9 cellular contexts compared by ENCODE assay signal in the genomic region with DNA sequence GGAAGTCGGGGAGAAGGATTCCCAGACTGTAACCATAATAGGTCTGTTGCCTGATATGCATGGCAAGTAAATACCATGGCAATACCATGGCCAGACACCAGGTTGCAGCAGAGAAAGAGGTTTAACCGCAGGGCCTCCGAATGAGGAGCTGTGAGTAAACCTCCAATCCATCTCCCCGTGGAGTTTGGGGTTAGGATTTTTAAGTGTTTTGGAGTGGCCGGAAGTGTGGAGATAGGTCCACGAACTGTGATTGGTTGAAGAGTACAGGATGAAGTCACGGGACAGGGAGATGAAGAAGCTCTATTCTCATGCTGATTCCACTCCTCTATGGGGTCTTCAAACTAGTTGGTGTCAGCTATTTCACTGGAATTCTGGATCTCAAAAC.
A peak's percentile ranks its signal among the peaks of the same experiment; 100 is the strongest.
DNase-seq lines count a peak whose midpoint lies in the region; ATAC-seq lines count a peak whose summit lies in the region.
"Had no signal": no experiment of that assay in that cellular context is flagged by ENCODE, and none has a peak within 500 bp of the region (broad histone marks: within the 10 kb centered on the region; RNA-seq: fewer than 3 reads in every experiment).

No MANE protein-coding gene starts in this region.

- H3K9me3 ChIP-seq in CD4-positive, alpha-beta memory T cell (ENCODE audit: control insufficient read depth in 1 of 2, low read length in 2 of 2) = no peaks in the 10 kb centered on the region

- peaks cover 1 to 6% of the 10 kb centered on the region in 2 donors for H3K27me3 Mint-ChIP-seq in CD4-positive, alpha-beta memory T cell
- H3K27me3 Mint-ChIP-seq in effector memory CD8-positive, alpha-beta T cell = peaks cover 6 to 9% of the 10 kb centered on the region in 2 donors

- H3K4me1 Mint-ChIP-seq in CD4-positive, alpha-beta memory T cell = peaks cover 0 to 10% (median 3%) of the 10 kb centered on the region in 4 donors
- peaks cover 0 to 3% of the 10 kb centered on the region in 2 donors for H3K4me1 Mint-ChIP-seq in effector memory CD8-positive, alpha-beta T cell (ENCODE audit: low read depth in 2 of 2)

- peak; percentile 78 for ATAC-seq in GM19025 (IDR thresholded peaks at IDR 0.05; ENCODE audit: low read depth, unreplicated experiment)
- peak; percentile 84 for ATAC-seq in HG03103 (IDR thresholded peaks at IDR 0.05; ENCODE audit: low read depth, unreplicated experiment)
- no peak for ATAC-seq in effector memory CD8-positive, alpha-beta T cell (replicated peaks)

- H3K36me3 Mint-ChIP-seq in CD4-positive, alpha-beta memory T cell = no peaks in the 10 kb centered on the region
- H3K36me3 Mint-ChIP-seq in effector memory CD8-positive, alpha-beta T cell (ENCODE audit: insufficient read depth) = no peaks in the 10 kb centered on the region

- no peaks in the 10 kb centered on the region for H3K27me3 ChIP-seq in CD4-positive, alpha-beta memory T cell (ENCODE audit: insufficient read depth, low read length)

- no peak overlapping the region for H3K4me3 ChIP-seq in CD4-positive, alpha-beta memory T cell (ENCODE audit: low read length in 2 of 2)

- no peak overlapping the region for H3K27ac ChIP-seq in CD4-positive, alpha-beta memory T cell (ENCODE audit: low read depth, low read length)

- intact Hi-C loops in CD4-positive, alpha-beta memory T cell (cut with micrococcal nuclease) = no loop called here

- peak in 4 of 5 donors; percentile 7 to 18 (median 10) for DNase-seq in CD4-positive, alpha-beta memory T cell
- DNase-seq in NCI-H2196 (lab: John Stamatoyannopoulos, UW; ENCODE audit: unreplicated experiment) (peak; percentile 71), medulla oblongata (ENCODE audit: extremely low spot score) (peak; percentile 89)
- DNase-seq in activated CD4-positive, alpha-beta T cell treated with anti-CD3 and anti-CD28 coated beads for 4 hours = peak; percentile 6 to 33
- peak; percentile 5 to 18 (median 7) for DNase-seq in effector memory CD8-positive, alpha-beta T cell
- peak; percentile 4 for DNase-seq in stimulated activated CD8-positive, alpha-beta memory T cell treated with anti-CD3 and anti-CD28 coated beads, Interleukin-7, amount 100 ng/mL, for 24 hours (ENCODE audit: low read depth)

- CTCF ChIA-PET in CD4-positive, alpha-beta memory T cell (lab: Charles Lee; ENCODE audit: partially characterized antibody) = interaction anchor here (0.8 to 2.1 kb wide), 5 partner anchors 10 to 195 kb away, joined by 3 to 20 read pairs (median 3); no protein-coding TSS in a partner anchor

- POLR2A ChIA-PET in CD4-positive, alpha-beta memory T cell (lab: Charles Lee; ENCODE audit: partially characterized antibody) = no interaction called here

- no peak overlapping the region for H3K4me3 Mint-ChIP-seq in CD4-positive, alpha-beta memory T cell
- no peak overlapping the region for H3K4me3 Mint-ChIP-seq in effector memory CD8-positive, alpha-beta T cell
- H3K4me3 Mint-ChIP-seq: T-helper 1 cell treated with Interleukin-12 subunit alpha and Interleukin-12 subunit beta and Interleukin-4 antibody, amounts not matched to agents 30 μg/mL and 1 μg/mL, for 36 hours had no signal

- no peak overlapping the region for H3K27ac Mint-ChIP-seq in CD4-positive, alpha-beta memory T cell
- H3K27ac Mint-ChIP-seq in effector memory CD8-positive, alpha-beta T cell = no peak overlapping the region
- H3K27ac Mint-ChIP-seq: T-helper 1 cell treated with Interleukin-12 subunit alpha and Interleukin-12 subunit beta and Interleukin-4 antibody, amounts not matched to agents 30 μg/mL and 1 μg/mL, for 36 hours had no signal

- peaks cover 0 to 2% (median 0%) of the 10 kb centered on the region in 8 donors for H3K9me3 Mint-ChIP-seq in CD4-positive, alpha-beta memory T cell
- H3K9me3 Mint-ChIP-seq in effector memory CD8-positive, alpha-beta T cell = no peaks in the 10 kb centered on the region
- H3K9me3 Mint-ChIP-seq: T-helper 1 cell treated with Interleukin-12 subunit alpha and Interleukin-12 subunit beta and Interleukin-4 antibody, amounts not matched to agents 30 μg/mL and 1 μg/mL, for 36 hours had no signal

- no peaks in the 10 kb centered on the region for H3K4me1 ChIP-seq in CD4-positive, alpha-beta memory T cell (ENCODE audit: insufficient read depth, low read length)

- no peaks in the 10 kb centered on the region for H3K36me3 ChIP-seq in CD4-positive, alpha-beta memory T cell (ENCODE audit: insufficient read depth, low read length)

Comparison
In these comparisons a context has a peak if more than half of its experiments do, and no peak if none do; other contexts are left out.
1. DNase-seq: peak in every context shown above with its lines; median percentile 89 in medulla oblongata; 71 in NCI-H2196; 20 in activated CD4-positive, alpha-beta T cell treated with anti-CD3 and anti-CD28 coated beads for 4 hours; 10 in CD4-positive, alpha-beta memory T cell; 7 in effector memory CD8-positive, alpha-beta T cell; 4 in stimulated activated CD8-positive, alpha-beta memory T cell treated with anti-CD3 and anti-CD28 coated beads, Interleukin-7, amount 100 ng/mL, for 24 hours.